1 cellular context compared by ENCODE assay signal in genomic region chr2:40544072-40544471, GRCh38.
TF ChIP-seq lines count a peak whose summit lies in the region.

No MANE protein-coding gene starts in this region.

TF ChIP-seq in GM23338, 12 proteins besides CTCF, POLR2A, EP300 and RAD21 (continued from another document):
- TF ChIP-seq, protein P1, sequence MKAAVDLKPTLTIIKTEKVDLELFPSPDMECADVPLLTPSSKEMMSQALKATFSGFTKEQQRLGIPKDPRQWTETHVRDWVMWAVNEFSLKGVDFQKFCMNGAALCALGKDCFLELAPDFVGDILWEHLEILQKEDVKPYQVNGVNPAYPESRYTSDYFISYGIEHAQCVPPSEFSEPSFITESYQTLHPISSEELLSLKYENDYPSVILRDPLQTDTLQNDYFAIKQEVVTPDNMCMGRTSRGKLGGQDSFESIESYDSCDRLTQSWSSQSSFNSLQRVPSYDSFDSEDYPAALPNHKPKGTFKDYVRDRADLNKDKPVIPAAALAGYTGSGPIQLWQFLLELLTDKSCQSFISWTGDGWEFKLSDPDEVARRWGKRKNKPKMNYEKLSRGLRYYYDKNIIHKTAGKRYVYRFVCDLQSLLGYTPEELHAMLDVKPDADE (IDR thresholded peaks at IDR 0.05), result no peak
- TF ChIP-seq NANOG (IDR thresholded peaks at IDR 0.05; ENCODE audit: borderline replicate concordance), result no peak
